ENCODE assay signal across 15 cellular contexts in genomic region chr10:65394898-65395297, GRCh38.
A peak's percentile ranks its signal among the peaks of the same experiment; 100 is the strongest.
DNase-seq lines count a peak whose midpoint lies in the region; ATAC-seq and TF ChIP-seq lines count a peak whose summit lies in the region.
"Had no signal": no experiment of that assay in that cellular context is flagged by ENCODE, and none has a peak within 500 bp of the region (broad histone marks: within the 10 kb centered on the region; RNA-seq: fewer than 3 reads in every experiment).

No MANE protein-coding gene starts in this region.

- H3K4me2 ChIP-seq in OCI-LY3 (ENCODE audit: low read length): peak overlapping the region; percentile 73

- H4K20me1 ChIP-seq in OCI-LY3 (ENCODE audit: insufficient read depth, low read length): no peaks in the 10 kb centered on the region

- H3K27me3 ChIP-seq in OCI-LY3 (ENCODE audit: low read depth, low read length): no peaks in the 10 kb centered on the region

- no peaks in the 10 kb centered on the region for H3K4me1 Mint-ChIP-seq in stimulated activated naive B cell treated with anti-CD40 and anti-IgM and Interleukin-4, amounts not matched to agents 10 μg/mL and 1 μg/mL and 100 μg/mL, for 72 hours
- H3K4me1 Mint-ChIP-seq in type B pancreatic cell (ENCODE audit: unreplicated experiment): no peaks in the 10 kb centered on the region
- H3K4me1 Mint-ChIP-seq: activated B cell treated with CpG ODN at 0.5 μM for 24 hours; CD4-positive, CD25-positive, alpha-beta regulatory T cell; stimulated activated memory B cell treated with anti-CD40 and anti-IgM and Interleukin-4, amounts not matched to agents 10 μg/mL and 1 μg/mL and 100 μg/mL, for 72 hours had no signal

- no peaks in the 10 kb centered on the region for H3K36me3 Mint-ChIP-seq in stimulated activated naive B cell treated with anti-CD40 and anti-IgM and Interleukin-4, amounts not matched to agents 10 μg/mL and 1 μg/mL and 100 μg/mL, for 72 hours
- no peaks in the 10 kb centered on the region for H3K36me3 Mint-ChIP-seq in type B pancreatic cell
- H3K36me3 Mint-ChIP-seq: CD4-positive, CD25-positive, alpha-beta regulatory T cell; stimulated activated memory B cell treated with anti-CD40 and anti-IgM and Interleukin-4, amounts not matched to agents 10 μg/mL and 1 μg/mL and 100 μg/mL, for 72 hours had no signal

- no peaks in the 10 kb centered on the region for H3K27me3 Mint-ChIP-seq in stimulated activated naive B cell treated with anti-CD40 and anti-IgM and Interleukin-4, amounts not matched to agents 10 μg/mL and 1 μg/mL and 100 μg/mL, for 72 hours
- no peaks in the 10 kb centered on the region for H3K27me3 Mint-ChIP-seq in type B pancreatic cell
- H3K27me3 Mint-ChIP-seq: activated B cell treated with CpG ODN at 0.5 μM for 24 hours; CD4-positive, CD25-positive, alpha-beta regulatory T cell; stimulated activated memory B cell treated with anti-CD40 and anti-IgM and Interleukin-4, amounts not matched to agents 10 μg/mL and 1 μg/mL and 100 μg/mL, for 72 hours had no signal

- peaks cover 1 to 7% of the 10 kb centered on the region in 2 donors for H3K9me3 Mint-ChIP-seq in stimulated activated naive B cell treated with anti-CD40 and anti-IgM and Interleukin-4, amounts not matched to agents 10 μg/mL and 1 μg/mL and 100 μg/mL, for 72 hours
- H3K9me3 Mint-ChIP-seq in type B pancreatic cell: no peaks in the 10 kb centered on the region
- H3K9me3 Mint-ChIP-seq: activated T-helper 1 cell treated with anti-CD3 and anti-CD28 coated beads, Interleukin-12 subunit alpha, Interleukin-12 subunit beta, Interleukin-2, Interleukin-4 antibody, amounts not matched to agents 30 ng/mL and 10 ng/mL and 1 ng/mL, durations not matched to agents 14 hours and 24 hours and 36 hours had no signal

- H3K4me3 ChIP-seq in OCI-LY3 (ENCODE audit: low read length) (peak overlapping the region; percentile 57), skeletal muscle cell (ENCODE audit: low read depth, low read length) (no peak overlapping the region)

- H3K9ac ChIP-seq in OCI-LY3 (ENCODE audit: low read length): peak overlapping the region; percentile 43

- H3K79me2 ChIP-seq in OCI-LY3 (ENCODE audit: low read length): no peaks in the 10 kb centered on the region

- peak; percentile 56 for ATAC-seq in GM19463 (IDR thresholded peaks at IDR 0.05; ENCODE audit: unreplicated experiment)
- no peak for ATAC-seq in stimulated activated naive B cell treated with anti-CD40 and anti-IgM and Interleukin-4, amounts not matched to agents 10 μg/mL and 1 μg/mL and 100 μg/mL, for 72 hours (replicated peaks)
- ATAC-seq: stimulated activated memory B cell treated with anti-CD40 and anti-IgM and Interleukin-4, amounts not matched to agents 10 μg/mL and 1 μg/mL and 100 μg/mL, for 72 hours had no signal

- peak overlapping the region; percentile 79; the same call in 1 of the 2 replicates for H2AFZ ChIP-seq in OCI-LY3 (ENCODE audit: low read depth, low read length)

- H3K9me3 ChIP-seq in OCI-LY3 (ENCODE audit: insufficient read depth, low read length): peaks cover 4% of the 10 kb centered on the region; the same call in 1 of the 2 replicates

- peaks cover 10% of the 10 kb centered on the region for H3K36me3 ChIP-seq in OCI-LY3 (replicated peaks; ENCODE audit: low read depth, low read length)

- peaks cover 27% of the 10 kb centered on the region for H3K4me1 ChIP-seq in OCI-LY3 (ENCODE audit: low read length)

- TF ChIP-seq CTCF in OCI-LY3 (IDR thresholded peaks at IDR 0.05; ENCODE audit: low read depth, low read length) (no peak), type B pancreatic cell (conservative IDR thresholded peaks at IDR 0.05) (no peak)

- no peak overlapping the region for H3K4me3 Mint-ChIP-seq in stimulated activated naive B cell treated with anti-CD40 and anti-IgM and Interleukin-4, amounts not matched to agents 10 μg/mL and 1 μg/mL and 100 μg/mL, for 72 hours
- H3K4me3 Mint-ChIP-seq in type B pancreatic cell: no peak overlapping the region
- H3K4me3 Mint-ChIP-seq: activated B cell treated with CpG ODN at 0.5 μM for 24 hours; activated T-helper 1 cell treated with anti-CD3 and anti-CD28 coated beads, Interleukin-12 subunit alpha, Interleukin-12 subunit beta, Interleukin-2, Interleukin-4 antibody, amounts not matched to agents 30 ng/mL and 10 ng/mL and 1 ng/mL, durations not matched to agents 14 hours and 24 hours and 36 hours; CD4-positive, CD25-positive, alpha-beta regulatory T cell; HFFc6; stimulated activated memory B cell treated with anti-CD40 and anti-IgM and Interleukin-4, amounts not matched to agents 10 μg/mL and 1 μg/mL and 100 μg/mL, for 72 hours had no signal

- H3K27ac ChIP-seq in OCI-LY3 (ENCODE audit: low read length): peak overlapping the region; percentile 87

- peak; percentile 12 for DNase-seq in dermis blood vessel endothelial cell
- DNase-seq in skeletal muscle cell (ENCODE audit: low read depth): peak; percentile 11
- no peak for DNase-seq in stimulated activated naive B cell treated with anti-CD40 and anti-IgM and Interleukin-4, amounts not matched to agents 10 μg/mL and 1 μg/mL and 100 μg/mL, for 72 hours
- no peak for DNase-seq in activated CD4-positive, alpha-beta T cell treated with anti-CD3 and anti-CD28 coated beads for 1 hour
- DNase-seq in type B pancreatic cell (ENCODE audit: extremely low spot score, unreplicated experiment): no peak
- DNase-seq: activated B cell treated with CpG ODN at 0.5 μM for 24 hours; CD4-positive, CD25-positive, alpha-beta regulatory T cell; central memory CD4-positive, alpha-beta T cell; HFFc6; NCI-H2171 treated with DMSO at 0.1 percent for 48 hours; SHP77 had no signal

- no peak overlapping the region for H3K27ac Mint-ChIP-seq in stimulated activated naive B cell treated with anti-CD40 and anti-IgM and Interleukin-4, amounts not matched to agents 10 μg/mL and 1 μg/mL and 100 μg/mL, for 72 hours
- H3K27ac Mint-ChIP-seq in type B pancreatic cell: no peak overlapping the region
- H3K27ac Mint-ChIP-seq: activated B cell treated with CpG ODN at 0.5 μM for 24 hours; activated T-helper 1 cell treated with anti-CD3 and anti-CD28 coated beads, Interleukin-12 subunit alpha, Interleukin-12 subunit beta, Interleukin-2, Interleukin-4 antibody, amounts not matched to agents 30 ng/mL and 10 ng/mL and 1 ng/mL, durations not matched to agents 14 hours and 24 hours and 36 hours; CD4-positive, CD25-positive, alpha-beta regulatory T cell; HFFc6; stimulated activated memory B cell treated with anti-CD40 and anti-IgM and Interleukin-4, amounts not matched to agents 10 μg/mL and 1 μg/mL and 100 μg/mL, for 72 hours had no signal

Comparison
In these comparisons a context has a peak if more than half of its experiments do, and no peak if none do; other contexts are left out.
1. DNase-seq: peak in dermis blood vessel endothelial cell (single experiment) and skeletal muscle cell (single experiment); none in stimulated activated naive B cell treated with anti-CD40 and anti-IgM and Interleukin-4, amounts not matched to agents 10 μg/mL and 1 μg/mL and 100 μg/mL, for 72 hours (single experiment), activated CD4-positive, alpha-beta T cell treated with anti-CD3 and anti-CD28 coated beads for 1 hour (single experiment) and type B pancreatic cell (single experiment).